Comparison of ENCODE assay signal across 19 cellular contexts in genomic region chr11:9849384-9849783, GRCh38.
"Had no signal": no experiment of that assay in that cellular context is flagged by ENCODE, and none has a peak within 500 bp of the region (broad histone marks: within the 10 kb centered on the region; RNA-seq: fewer than 3 reads in every experiment).

No MANE protein-coding gene starts in this region.

- DNase-seq: activated CD4-positive, alpha-beta memory T cell treated with anti-CD3 and anti-CD28 coated beads, Interleukin-2, amount 10 ng/mL, durations not matched to agents 7 days and 5 days; activated CD4-positive, alpha-beta T cell treated with anti-CD3 and anti-CD28 coated beads for 36 hours; activated effector memory CD4-positive, alpha-beta T cell treated with Interleukin-2 at 50 U/mL for 16 hours; activated naive CD4-positive, alpha-beta T cell treated with anti-CD3 and anti-CD28 coated beads, Interleukin-2, amount 50 U/mL, for 16 hours; activated T-cell treated with anti-CD3 and anti-CD28 coated beads, Interleukin-2, amount 50 U/mL, for 4 hours; adrenal gland; body of pancreas; caudate nucleus; colonic mucosa; hippocampal formation; kidney; mesendoderm; nucleus accumbens; stimulated activated CD4-positive, alpha-beta T cell treated with anti-CD3 and anti-CD28 coated beads, Interleukin-4, amount 100 ng/mL, for 1 hour; stimulated activated naive B cell treated with anti-CD40 and anti-IgM and Interleukin-4, amounts not matched to agents 10 μg/mL and 1 μg/mL and 100 μg/mL, for 72 hours; thyroid gland had no signal

- H3K27ac ChIP-seq: adrenal gland, body of pancreas, colonic mucosa, thyroid gland had no signal

- ATAC-seq: activated CD4-positive, alpha-beta T cell treated with anti-CD3 and anti-CD28 coated beads for 36 hours; activated T-cell treated with anti-CD3 and anti-CD28 coated beads, Interleukin-2, amount 50 U/mL, for 4 hours; body of pancreas; esophagus mucosa; natural killer cell treated with Interleukin-12 subunit alpha and Interleukin-12 subunit beta and Interleukin-15 and Interleukin-18, amount 100 ng/mL, for 72 hours; stimulated activated naive B cell treated with anti-CD40 and anti-IgM and Interleukin-4, amounts not matched to agents 10 μg/mL and 1 μg/mL and 100 μg/mL, for 72 hours had no signal

- H3K27me3 ChIP-seq: adrenal gland, body of pancreas, colonic mucosa, thyroid gland had no signal

- FAIRE-seq: kidney, urothelium cell line had no signal

- H3K4me1 ChIP-seq: colonic mucosa, thyroid gland had no signal

- H3K36me3 ChIP-seq: colonic mucosa had no signal

- H3K4me3 ChIP-seq: adrenal gland, body of pancreas, colonic mucosa, thyroid gland had no signal

- H3K9me3 ChIP-seq: adrenal gland, body of pancreas, colonic mucosa, thyroid gland had no signal
